Comparison of ENCODE assay signal across 10 cellular contexts in the genomic region with DNA sequence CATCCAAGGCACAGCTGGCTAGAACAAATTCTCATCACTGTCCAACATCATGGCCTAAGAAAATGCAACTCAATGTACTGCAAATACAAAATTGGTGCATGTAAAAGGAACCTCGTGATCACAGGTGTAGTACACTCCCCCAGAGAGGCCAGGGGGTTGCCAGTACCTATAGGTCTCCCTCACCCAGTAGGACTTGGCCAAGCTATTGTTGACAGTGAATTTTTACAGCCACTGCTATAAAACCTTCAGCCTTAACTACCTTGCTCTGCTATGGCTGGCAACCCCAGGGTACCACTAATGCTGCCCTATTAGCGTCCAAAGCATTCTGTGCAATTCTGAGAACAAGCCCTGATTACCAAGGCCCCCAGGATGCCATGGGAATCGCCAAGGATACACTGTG.
"Had no signal": no experiment of that assay in that cellular context is flagged by ENCODE, and none has a peak within 500 bp of the region (broad histone marks: within the 10 kb centered on the region; RNA-seq: fewer than 3 reads in every experiment).

No MANE protein-coding gene starts in this region.

- DNase-seq: GM23248, GOT3, H9, HCEC 1CT, Karpas-422, KBM-7 had no signal

- H3K9ac ChIP-seq: GM23248, KMS-11 had no signal

- H3K27ac Mint-ChIP-seq: IgD-negative memory B cell had no signal

- H3K4me2 ChIP-seq: KMS-11 had no signal

- H3K27ac ChIP-seq: GM23248, HL-60, KMS-11 had no signal

- H3K4me3 ChIP-seq: GM23248 had no signal

- H3K9me3 Mint-ChIP-seq: H9, IgD-negative memory B cell had no signal

- H2AFZ ChIP-seq: GM23248 had no signal

- ATAC-seq: HepG2 had no signal

- H3K4me3 Mint-ChIP-seq: H9 had no signal
